ENCODE assay signal across 9 cellular contexts in the genomic region with DNA sequence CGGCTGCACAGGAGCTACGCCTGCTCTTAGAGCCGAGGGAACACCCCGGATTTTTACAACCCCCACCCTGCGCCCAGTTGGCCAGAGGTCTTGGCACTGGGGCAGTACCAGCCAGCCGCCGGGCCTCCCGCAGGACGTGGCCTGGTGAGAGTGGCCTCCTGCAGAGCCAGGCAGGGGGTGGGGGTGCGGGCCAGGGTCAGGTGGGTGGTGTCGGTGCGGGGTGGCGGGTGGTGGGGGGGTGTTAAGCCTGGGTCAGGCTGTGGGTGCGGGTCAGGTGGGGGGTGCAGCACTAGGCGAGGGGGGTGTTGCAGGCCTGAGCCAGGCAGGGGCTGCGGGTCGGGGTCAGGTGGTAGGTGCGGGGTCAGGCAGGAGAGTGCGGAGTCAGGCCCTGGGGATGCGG. TPM values are rescaled to one million over a fixed set of nuclear protein-coding genes. Genes with fewer than 3 reads are reported as not detected.
DNase-seq lines count a peak whose midpoint lies in the region; ATAC-seq and TF ChIP-seq lines count a peak whose summit lies in the region.
"Had no signal": no experiment of that assay in that cellular context is flagged by ENCODE, and none has a peak within 500 bp of the region (broad histone marks: within the 10 kb centered on the region; RNA-seq: fewer than 3 reads in every experiment).

No MANE protein-coding gene starts in this region.

- H3K4me3 Mint-ChIP-seq in neural progenitor cell, result peak overlapping the region; percentile 84

- 54% methylated on average over 9 of the region's 20 CpGs for WGBS in esophagus muscularis mucosa

- TF ChIP-seq CTCF in OCI-LY3 (IDR thresholded peaks at IDR 0.05; ENCODE audit: low read depth, low read length) (no peak), esophagus muscularis mucosa (IDR thresholded peaks at IDR 0.05) (no peak), neural progenitor cell (IDR thresholded peaks at IDR 0.05) (no peak)

- H3K27ac Mint-ChIP-seq in neural progenitor cell, result no peak overlapping the region

- peak overlapping the region; percentile 81 for H3K4me2 ChIP-seq in BLaER1
- H3K4me2 ChIP-seq in OCI-LY3 (ENCODE audit: low read length), result peak overlapping the region; percentile 41
- peak overlapping the region; percentile 78 for H3K4me2 ChIP-seq in neural progenitor cell

- no peak for TF ChIP-seq EP300 in esophagus muscularis mucosa (IDR thresholded peaks at IDR 0.05)

- no peaks in the 10 kb centered on the region for H3K79me2 ChIP-seq in OCI-LY3 (ENCODE audit: low read length)
- H3K79me2 ChIP-seq in neural progenitor cell (ENCODE audit: low read depth), result peaks cover 16% of the 10 kb centered on the region

- no peak for ATAC-seq in GM18517 (IDR thresholded peaks at IDR 0.05; ENCODE audit: unreplicated experiment)

- H3K9me3 ChIP-seq in BLaER1 (no peaks in the 10 kb centered on the region), OCI-LY3 (ENCODE audit: insufficient read depth, low read length) (no peaks in the 10 kb centered on the region), esophagus muscularis mucosa (no peaks in the 10 kb centered on the region), neural progenitor cell (ENCODE audit: low read depth) (no peaks in the 10 kb centered on the region)

- H3K4me1 Mint-ChIP-seq in neural progenitor cell, result peaks cover 17% of the 10 kb centered on the region

- no peaks in the 10 kb centered on the region for H3K9me3 Mint-ChIP-seq in neural progenitor cell

- no peak for TF ChIP-seq POLR2A in esophagus muscularis mucosa (IDR thresholded peaks at IDR 0.05; ENCODE audit: low read depth)

- H3K36me3 ChIP-seq in BLaER1 (peaks cover 42% of the 10 kb centered on the region), OCI-LY3 (replicated peaks; ENCODE audit: low read depth, low read length) (no peaks in the 10 kb centered on the region), esophagus muscularis mucosa (peaks cover 21 to 40% (median 32%) of the 10 kb centered on the region in 4 donors), neural progenitor cell (no peaks in the 10 kb centered on the region)

- H3K4me1 ChIP-seq in BLaER1 (peaks cover 33% of the 10 kb centered on the region), OCI-LY3 (ENCODE audit: low read length) (peaks cover 13% of the 10 kb centered on the region), esophagus muscularis mucosa (peaks cover 12 to 28% (median 22%) of the 10 kb centered on the region in 4 donors), neural progenitor cell (peaks cover 7% of the 10 kb centered on the region)

- H3K27ac ChIP-seq in BLaER1 (no peak overlapping the region), OCI-LY3 (ENCODE audit: low read length) (no peak overlapping the region), esophagus muscularis mucosa (replicated peaks in 1 of 4) (peak overlapping the region in 1 of 4 donors; percentile 95), neural progenitor cell (no peak overlapping the region)

- peaks cover 21% of the 10 kb centered on the region for H3F3A ChIP-seq in neural progenitor cell (ENCODE audit: low read depth)

- peaks cover 11% of the 10 kb centered on the region for H3K27me3 Mint-ChIP-seq in neural progenitor cell (ENCODE audit: insufficient read depth, low read depth)

- H2AFZ ChIP-seq in OCI-LY3 (ENCODE audit: low read depth, low read length), result no peak overlapping the region
- no peak overlapping the region for H2AFZ ChIP-seq in neural progenitor cell (replicated peaks)

- H3K27me3 ChIP-seq in BLaER1 (no peaks in the 10 kb centered on the region), OCI-LY3 (ENCODE audit: low read depth, low read length) (no peaks in the 10 kb centered on the region), esophagus muscularis mucosa (no peaks in the 10 kb centered on the region), neural progenitor cell (peaks cover 38% of the 10 kb centered on the region)

- intact Hi-C loops in esophagus muscularis mucosa (cut with DNase I), result loop anchor here (5.0 kb wide), 1 partner anchor 45 kb away; no protein-coding TSS in a partner anchor

- peak overlapping the region; percentile 39 for H3K9ac ChIP-seq in BLaER1
- H3K9ac ChIP-seq in OCI-LY3 (ENCODE audit: low read length), result no peak overlapping the region
- H3K9ac ChIP-seq in neural progenitor cell, result no peak overlapping the region

- DNase-seq in esophagus muscularis mucosa (ENCODE audit: extremely low spot score) (no peak), neural progenitor cell (ENCODE audit: low spot score) (no peak), putamen (ENCODE audit: low spot score) (no peak), middle frontal gyrus (ENCODE audit: extremely low spot score, low spot score) (no peak)
- no peak for DNase-seq in stimulated activated naive CD4-positive, alpha-beta T cell treated with Interleukin-2 at 50 U/mL for 16 hours (lab: John Stamatoyannopoulos, UW)

- H3K4me3 ChIP-seq in BLaER1 (peak overlapping the region; percentile 78), OCI-LY3 (ENCODE audit: low read length) (peak overlapping the region; percentile 40; the same call in 1 of the 2 replicates), esophagus muscularis mucosa (peak overlapping the region; percentile 76 to 97 (median 80)), neural progenitor cell (peak overlapping the region; percentile 97)

- H4K20me1 ChIP-seq in BLaER1 (peaks cover 25% of the 10 kb centered on the region), OCI-LY3 (ENCODE audit: insufficient read depth, low read length) (no peaks in the 10 kb centered on the region), neural progenitor cell (ENCODE audit: low read depth) (peaks cover 10% of the 10 kb centered on the region)

- H3K36me3 Mint-ChIP-seq in neural progenitor cell, result peaks cover 12% of the 10 kb centered on the region

RNA-seq across cellular contexts. Expression of a gene that starts 0.6 kb away (rescaled TPM):
- 10 to 100 TPM; 64.0 to 77.7 (median 73.2) TPM for total RNA-seq in esophagus muscularis mucosa
- 77.4 and 91.9 TPM in 2 replicates for total RNA-seq in neural progenitor cell (ENCODE audit: low replicate concordance)

RNA-seq across cellular contexts. Expression of a gene that starts 6.6 kb away (rescaled TPM):
- total RNA-seq in esophagus muscularis mucosa (10 to 100 TPM; 10.1 to 15.0 (median 14.3) TPM), neural progenitor cell (ENCODE audit: low replicate concordance) (4.6 and 8.2 TPM in 2 replicates)

RNA-seq across cellular contexts. Expression of a gene that starts 14.7 kb away (rescaled TPM):
- 10 to 100 TPM in 2 of 4 donors, 1 to 10 TPM in 2; 7.9 to 12.2 (median 10.5) TPM for total RNA-seq in esophagus muscularis mucosa
- total RNA-seq in neural progenitor cell (ENCODE audit: low replicate concordance), result 9.3 and 20.5 TPM in 2 replicates

RNA-seq across cellular contexts. Expression of a gene that starts 21.4 kb away (rescaled TPM):
- total RNA-seq in esophagus muscularis mucosa (10 to 100 TPM; 12.6 to 23.6 (median 15.9) TPM), neural progenitor cell (ENCODE audit: low replicate concordance) (28.0 and 28.8 TPM in 2 replicates)

RNA-seq across cellular contexts. Expression of a gene that starts 25.3 kb away (rescaled TPM):
- total RNA-seq in esophagus muscularis mucosa (not detected), neural progenitor cell (ENCODE audit: low replicate concordance) (0.62 TPM in 1 of 2 replicates, not detected in the other)
- total RNA-seq: temporal lobe had no signal

Comparison
In these comparisons a context has a peak if more than half of its experiments do, and no peak if none do; other contexts are left out.
1. H3K4me3 ChIP-seq: peak in every context shown above with its lines; median percentile 97 in neural progenitor cell; 80 in esophagus muscularis mucosa; 78 in BLaER1; 40 in OCI-LY3.